Comparison of ENCODE assay signal across 18 cellular contexts in genomic region chr4:91758487-91758886, GRCh38.
A peak's percentile ranks its signal among the peaks of the same experiment; 100 is the strongest.
DNase-seq lines count a peak whose midpoint lies in the region; TF ChIP-seq lines count a peak whose summit lies in the region.
"Had no signal": no experiment of that assay in that cellular context is flagged by ENCODE, and none has a peak within 500 bp of the region (broad histone marks: within the 10 kb centered on the region; RNA-seq: fewer than 3 reads in every experiment).

No MANE protein-coding gene starts in this region.

- POLR2A ChIA-PET in MCF 10A (lab: Yijun Ruan, JAX): no interaction called here

- TF ChIP-seq POLR2A in breast epithelium (IDR thresholded peaks at IDR 0.05): no peak
- no peak for TF ChIP-seq POLR2A in tibial nerve (IDR thresholded peaks at IDR 0.05)

- CTCF ChIA-PET in MCF 10A (lab: Yijun Ruan, JAX): no interaction called here

- no peaks in the 10 kb centered on the region for H4K20me1 ChIP-seq in fibroblast of lung (ENCODE audit: control insufficient read depth, extremely low read depth, insufficient read depth, low read length)

- H3K27me3 Mint-ChIP-seq in MCF 10A (ENCODE audit: insufficient read depth, unreplicated experiment): no peaks in the 10 kb centered on the region
- H3K27me3 Mint-ChIP-seq: CD4-positive, CD25-positive, alpha-beta regulatory T cell; natural killer cell treated with Interleukin-12 subunit alpha and Interleukin-12 subunit beta and Interleukin-15 and Interleukin-18, amount 100 ng/mL, for 72 hours had no signal

- no TSS peak for BruUV-seq in MCF 10A (replicated peaks; lab: Mats Ljungman, UMichigan)

- H3K4me3 Mint-ChIP-seq in MCF 10A (ENCODE audit: unreplicated experiment): no peak overlapping the region
- H3K4me3 Mint-ChIP-seq: CD4-positive, CD25-positive, alpha-beta regulatory T cell; natural killer cell treated with Interleukin-12 subunit alpha and Interleukin-12 subunit beta and Interleukin-15 and Interleukin-18, amount 100 ng/mL, for 72 hours had no signal

- H3K9ac ChIP-seq in fibroblast of lung (ENCODE audit: insufficient read depth, low read length): no peak overlapping the region

- WGBS in tibial nerve, 2 donors: 18 to 20% methylated on average over 1 of the region's 1 CpG

- H3K79me2 ChIP-seq in fibroblast of lung (ENCODE audit: control insufficient read depth, insufficient read depth, low read length): no peaks in the 10 kb centered on the region

- DNase-seq in MCF 10A (ENCODE audit: unreplicated experiment) (peak; percentile 73), breast epithelium (ENCODE audit: low spot score in 2 of 2) (no peak), SW480 (ENCODE audit: low spot score) (peak; percentile 25), fibroblast of lung (ENCODE audit: low read depth in 2 of 2) (peak; percentile 31 to 76), HAP-1 (ENCODE audit: low spot score in 2 of 2) (no peak), NCI-H2196 (lab: John Stamatoyannopoulos, UW; ENCODE audit: unreplicated experiment) (no peak), hippocampal formation (lab: John Stamatoyannopoulos, UW) (no peak), tibial nerve (ENCODE audit: low spot score in 2 of 2) (no peak)
- DNase-seq: activated naive CD4-positive, alpha-beta T cell treated with anti-CD3 and anti-CD28 coated beads, Interleukin-2, amount 50 U/mL, for 16 hours; caudate nucleus; CD4-positive, CD25-positive, alpha-beta regulatory T cell; hypothalamus; left ventricle myocardium inferior; NCI-H2107; upper lobe of left lung had no signal

- H3K4me1 Mint-ChIP-seq in MCF 10A (ENCODE audit: insufficient read depth, unreplicated experiment): peaks cover 6% of the 10 kb centered on the region
- H3K4me1 Mint-ChIP-seq: CD4-positive, CD25-positive, alpha-beta regulatory T cell had no signal

- H3K27ac Mint-ChIP-seq in MCF 10A (ENCODE audit: low read depth, unreplicated experiment): no peak overlapping the region
- H3K27ac Mint-ChIP-seq: CD4-positive, CD25-positive, alpha-beta regulatory T cell; natural killer cell treated with Interleukin-12 subunit alpha and Interleukin-12 subunit beta and Interleukin-15 and Interleukin-18, amount 100 ng/mL, for 72 hours had no signal

- H3K4me2 ChIP-seq in fibroblast of lung (ENCODE audit: extremely low read depth, insufficient read depth, low read length): no peak overlapping the region
- H3K4me2 ChIP-seq: A549 had no signal

- intact Hi-C loops in MCF 10A (cut with micrococcal nuclease) (no loop called here), breast epithelium (cut with DNase I; ENCODE audit: low total_unique reads) (no loop called here)

- no peak for TF ChIP-seq EP300 in tibial nerve (IDR thresholded peaks at IDR 0.05)

- TF ChIP-seq CTCF in MCF 10A (IDR thresholded peaks at IDR 0.05; ENCODE audit: unreplicated experiment) (no peak), breast epithelium (IDR thresholded peaks at IDR 0.05) (no peak), fibroblast of lung (conservative IDR thresholded peaks at IDR 0.05 in 1 of 2, IDR thresholded peaks at IDR 0.05 in 1 of 2; ENCODE audit: low read depth in 1 of 2, low read length in 2 of 2) (no peak), tibial nerve (IDR thresholded peaks at IDR 0.05) (no peak)

- H3K4me3 ChIP-seq in breast epithelium: no peak overlapping the region
- no peak overlapping the region for H3K4me3 ChIP-seq in fibroblast of lung (replicated peaks in 1 of 4; ENCODE audit: control extremely low read depth in 1 of 4, insufficient read depth in 1 of 4, low read depth in 3 of 4, low read length in 4 of 4)
- H3K4me3 ChIP-seq in HAP-1: no peak overlapping the region
- no peak overlapping the region for H3K4me3 ChIP-seq in tibial nerve
- H3K4me3 ChIP-seq: A549, left ventricle myocardium inferior, SK-N-MC, upper lobe of left lung had no signal

- H3K4me1 ChIP-seq in breast epithelium (no peaks in the 10 kb centered on the region), fibroblast of lung (ENCODE audit: control insufficient read depth, extremely low read depth, insufficient read depth, low read length) (no peaks in the 10 kb centered on the region), HAP-1 (peaks cover 3% of the 10 kb centered on the region; the same call in 1 of the 2 replicates), tibial nerve (no peaks in the 10 kb centered on the region)
- H3K4me1 ChIP-seq: A549, left ventricle myocardium inferior, upper lobe of left lung had no signal

- H3K36me3 ChIP-seq in breast epithelium: no peaks in the 10 kb centered on the region
- no peaks in the 10 kb centered on the region for H3K36me3 ChIP-seq in fibroblast of lung (ENCODE audit: control insufficient read depth, insufficient read depth, low read length)
- H3K36me3 ChIP-seq in HAP-1 (replicated peaks): no peaks in the 10 kb centered on the region
- no peaks in the 10 kb centered on the region for H3K36me3 ChIP-seq in tibial nerve
- H3K36me3 ChIP-seq: left ventricle myocardium inferior, upper lobe of left lung had no signal

- H3K27me3 ChIP-seq in breast epithelium (no peaks in the 10 kb centered on the region), fibroblast of lung (ENCODE audit: control insufficient read depth, insufficient read depth, low read length) (no peaks in the 10 kb centered on the region), HAP-1 (ENCODE audit: low read depth) (no peaks in the 10 kb centered on the region), tibial nerve (no peaks in the 10 kb centered on the region)
- H3K27me3 ChIP-seq: upper lobe of left lung had no signal

- no peaks in the 10 kb centered on the region for H3K9me3 Mint-ChIP-seq in MCF 10A (ENCODE audit: unreplicated experiment)

- H3K27ac ChIP-seq in breast epithelium (no peak overlapping the region), fibroblast of lung (ENCODE audit: insufficient read depth, low read length) (no peak overlapping the region), tibial nerve (no peak overlapping the region)
- H3K27ac ChIP-seq: A549, left ventricle myocardium inferior, SK-N-MC, upper lobe of left lung had no signal

- in situ Hi-C loops in HAP-1 (cut with MboI; ENCODE audit: low sequenced_read_pairs): no loop called here

- H3K9me3 ChIP-seq in breast epithelium (no peaks in the 10 kb centered on the region), fibroblast of lung (ENCODE audit: control insufficient read depth, insufficient read depth, low read depth, low read length) (no peaks in the 10 kb centered on the region), HAP-1 (no peaks in the 10 kb centered on the region), tibial nerve (no peaks in the 10 kb centered on the region)
- H3K9me3 ChIP-seq: A549, left ventricle myocardium inferior, upper lobe of left lung had no signal

- no peak overlapping the region for H2AFZ ChIP-seq in fibroblast of lung (ENCODE audit: low read length)

- no peaks in the 10 kb centered on the region for H3K36me3 Mint-ChIP-seq in MCF 10A (ENCODE audit: insufficient read depth, unreplicated experiment)
- H3K36me3 Mint-ChIP-seq: CD4-positive, CD25-positive, alpha-beta regulatory T cell; natural killer cell treated with Interleukin-12 subunit alpha and Interleukin-12 subunit beta and Interleukin-15 and Interleukin-18, amount 100 ng/mL, for 72 hours had no signal

Comparison
In these comparisons a context has a peak if more than half of its experiments do, and no peak if none do; other contexts are left out.
1. DNase-seq: peak in MCF 10A (single experiment), SW480 (single experiment) and fibroblast of lung (2 of 2); none in breast epithelium (0 of 2), HAP-1 (0 of 2), NCI-H2196 (single experiment), hippocampal formation (0 of 2) and tibial nerve (0 of 2).